In the genomic region with DNA sequence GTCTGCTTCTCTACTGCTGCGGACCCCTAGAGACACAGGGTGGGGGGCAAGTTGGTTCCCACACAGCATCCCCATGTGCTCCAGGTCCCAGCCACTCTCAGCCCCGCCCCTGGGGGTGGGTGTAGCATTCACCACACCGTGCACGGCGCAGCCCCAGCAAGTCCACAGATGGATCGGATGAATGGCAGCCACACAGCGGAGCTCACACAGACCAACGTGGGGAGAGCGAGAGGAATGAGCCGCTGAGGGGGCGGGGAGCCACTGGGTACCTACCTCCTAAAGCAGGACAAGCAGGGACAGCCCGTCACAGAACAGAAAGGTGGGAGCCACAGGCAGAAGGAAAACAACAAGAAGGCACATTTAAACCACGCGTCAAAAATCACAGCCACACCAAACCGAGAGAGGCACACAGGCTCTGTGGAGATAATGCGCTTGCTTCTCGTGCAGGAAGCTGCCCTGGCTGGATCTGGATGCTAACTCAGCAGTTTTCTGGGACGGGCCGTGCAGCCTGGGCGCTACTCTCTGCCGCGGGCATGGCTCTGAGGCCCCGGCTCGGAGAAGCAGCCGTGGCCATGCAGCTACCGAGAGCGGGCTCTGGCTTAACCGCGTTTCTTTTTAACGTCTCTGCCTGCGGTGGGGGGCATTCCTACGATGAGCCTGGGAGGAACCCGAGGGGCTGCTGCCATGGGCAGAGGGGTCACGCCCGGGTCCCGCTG, we compare ENCODE assay signal across 30 cellular contexts.
DNase-seq lines count a peak whose midpoint lies in the region; ATAC-seq, FAIRE-seq and TF ChIP-seq lines count a peak whose summit lies in the region.
"Had no signal": no experiment of that assay in that cellular context is flagged by ENCODE, and none has a peak within 500 bp of the region (broad histone marks: within the 10 kb centered on the region; RNA-seq: fewer than 3 reads in every experiment).

No MANE protein-coding gene starts in this region.

- no peaks in the 10 kb centered on the region for H3K79me2 ChIP-seq in astrocyte (ENCODE audit: insufficient read depth, low read length)

- H3K9ac ChIP-seq in astrocyte (ENCODE audit: low read length), result peak overlapping the region; percentile 27

- DNase-seq in left ventricle myocardium inferior (no peak), right atrium auricular region (ENCODE audit: low spot score) (no peak), astrocyte (ENCODE audit: low read depth) (no peak), left lung (no peak), urothelium cell line (ENCODE audit: low spot score) (no peak), mesenteric fat pad (ENCODE audit: low spot score) (no peak), DMS114 treated with DMSO at 0.1 percent for 48 hours (lab: John Stamatoyannopoulos, UW; ENCODE audit: unreplicated experiment) (no peak)
- DNase-seq: activated CD4-positive, CD25-positive, alpha-beta regulatory T cell; activated CD8-positive, alpha-beta T cell treated with anti-CD3 and anti-CD28 coated beads, Interleukin-2, amount 10 ng/mL, durations not matched to agents 7 days and 5 days; activated T-cell treated with anti-CD3 and anti-CD28 coated beads, Interleukin-2, amount 50 U/mL, for 24 hours; CD4-positive, CD25-positive, alpha-beta regulatory T cell; DMS153; GF-D8; glutamatergic neuron; kidney glomerular epithelial cell; MV-4-11; naive thymus-derived CD8-positive, alpha-beta T cell; NCI-H187; NCI-H748 treated with DMSO at 0.1 percent for 48 hours; stimulated activated CD4-positive, alpha-beta T cell treated with anti-CD3 and anti-CD28 coated beads, Interleukin-1b, Interleukin-23, amount 100 ng/mL, for 48 hours; T-helper 9 cell; uterus had no signal

- no peak overlapping the region for H3K27ac Mint-ChIP-seq in astrocyte (ENCODE audit: unreplicated experiment)
- H3K27ac Mint-ChIP-seq: activated CD8-positive, alpha-beta T cell treated with anti-CD3 and anti-CD28 coated beads, Interleukin-2, amount 10 ng/mL, durations not matched to agents 7 days and 5 days; activated naive CD8-positive, alpha-beta T cell; activated T-cell treated with anti-CD3 and anti-CD28 coated beads, Interleukin-2, amount 50 U/mL, for 24 hours; mesothelial cell of epicardium; stimulated activated effector memory CD8-positive, alpha-beta T cell treated with anti-CD3 and anti-CD28 coated beads, Interleukin-12 subunit alpha, Interleukin-12 subunit beta, amount 100 ng/mL, for 72 hours had no signal

- peaks cover 79% of the 10 kb centered on the region for H3K4me1 ChIP-seq in left ventricle myocardium inferior
- H3K4me1 ChIP-seq in right atrium auricular region, result peaks cover 0 to 58% of the 10 kb centered on the region in 2 donors
- H3K4me1 ChIP-seq in astrocyte (ENCODE audit: insufficient read depth, low read length), result peaks cover 12% of the 10 kb centered on the region
- H3K4me1 ChIP-seq in left lung, result no peaks in the 10 kb centered on the region
- H3K4me1 ChIP-seq: uterus had no signal

- intact Hi-C loops in left ventricle myocardium inferior (cut with micrococcal nuclease) (loop anchor here (5.0 kb wide), 1 partner anchor 102 kb away; a partner anchor contains a TSS), left lung (cut with DNase I) (loop anchor here in 1 of 2 donors (10.0 kb wide), 1 partner anchor 105 kb away; a partner anchor contains a TSS)

- H3K27me3 Mint-ChIP-seq in astrocyte (ENCODE audit: low read depth, unreplicated experiment), result no peaks in the 10 kb centered on the region
- H3K27me3 Mint-ChIP-seq: activated naive CD8-positive, alpha-beta T cell; activated T-cell treated with anti-CD3 and anti-CD28 coated beads, Interleukin-2, amount 50 U/mL, for 24 hours; naive thymus-derived CD8-positive, alpha-beta T cell had no signal

- FAIRE-seq in astrocyte (lab: Jason Lieb, UNC) (no peak), urothelium cell line (lab: Jason Lieb, UNC) (peak; percentile 98)
- FAIRE-seq: endometrium had no signal

- no peaks in the 10 kb centered on the region for H3K9me3 Mint-ChIP-seq in astrocyte (ENCODE audit: unreplicated experiment)
- H3K9me3 Mint-ChIP-seq: activated T-cell treated with anti-CD3 and anti-CD28 coated beads, Interleukin-2, amount 50 U/mL, for 24 hours; CD4-positive, CD25-positive, alpha-beta regulatory T cell; mesothelial cell of epicardium; naive thymus-derived CD8-positive, alpha-beta T cell; stimulated activated effector memory CD8-positive, alpha-beta T cell treated with anti-CD3 and anti-CD28 coated beads, Interleukin-12 subunit alpha, Interleukin-12 subunit beta, amount 100 ng/mL, for 72 hours had no signal

- TF ChIP-seq CTCF in left ventricle myocardium inferior (IDR thresholded peaks at IDR 0.05; ENCODE audit: borderline replicate concordance) (no peak), right atrium auricular region (IDR thresholded peaks at IDR 0.05) (no peak), astrocyte (IDR thresholded peaks at IDR 0.05; ENCODE audit: insufficient read depth, low read depth, low read length) (no peak), left lung (IDR thresholded peaks at IDR 0.05) (no peak)

- peak overlapping the region; percentile 3 for H3K4me3 ChIP-seq in left ventricle myocardium inferior
- H3K4me3 ChIP-seq in right atrium auricular region, result no peak overlapping the region
- no peak overlapping the region for H3K4me3 ChIP-seq in astrocyte (ENCODE audit: insufficient read depth, low read depth, low read length)
- H3K4me3 ChIP-seq in left lung, result no peak overlapping the region
- H3K4me3 ChIP-seq: ascending aorta, coronary artery, uterus had no signal

- peaks cover 5% of the 10 kb centered on the region for H4K20me1 ChIP-seq in astrocyte (ENCODE audit: insufficient read depth, low read length)

- H3K36me3 ChIP-seq in left ventricle myocardium inferior (peaks cover 61% of the 10 kb centered on the region), right atrium auricular region (peaks cover 21% of the 10 kb centered on the region), astrocyte (ENCODE audit: insufficient read depth, low read length) (peaks cover 2% of the 10 kb centered on the region), left lung (peaks cover 0 to 29% of the 10 kb centered on the region in 2 donors)
- H3K36me3 ChIP-seq: uterus had no signal

- H3K36me3 Mint-ChIP-seq in astrocyte (ENCODE audit: low read depth, unreplicated experiment), result peaks cover 19% of the 10 kb centered on the region
- H3K36me3 Mint-ChIP-seq: CD4-positive, CD25-positive, alpha-beta regulatory T cell had no signal

- ATAC-seq in left lung (peak; percentile 7), GM19467 (IDR thresholded peaks at IDR 0.05; ENCODE audit: unreplicated experiment) (no peak)
- ATAC-seq: activated CD8-positive, alpha-beta T cell treated with anti-CD3 and anti-CD28 coated beads, Interleukin-2, amount 10 ng/mL, durations not matched to agents 7 days and 5 days; SK-N-SH treated with all-trans-retinoic acid at 6 μM for 48 hours; stimulated activated effector memory CD8-positive, alpha-beta T cell treated with anti-CD3 and anti-CD28 coated beads, Interleukin-12 subunit alpha, Interleukin-12 subunit beta, amount 100 ng/mL, for 72 hours had no signal

- H3K9me3 ChIP-seq in left ventricle myocardium inferior (replicated peaks), result no peaks in the 10 kb centered on the region
- no peaks in the 10 kb centered on the region for H3K9me3 ChIP-seq in right atrium auricular region
- no peaks in the 10 kb centered on the region for H3K9me3 ChIP-seq in astrocyte (ENCODE audit: insufficient read depth, low read depth, low read length)
- H3K9me3 ChIP-seq in left lung, result no peaks in the 10 kb centered on the region
- H3K9me3 ChIP-seq: ascending aorta, uterus had no signal

- peaks cover 14% of the 10 kb centered on the region for H3K4me1 Mint-ChIP-seq in astrocyte (ENCODE audit: low read depth, unreplicated experiment)
- H3K4me1 Mint-ChIP-seq: CD4-positive, CD25-positive, alpha-beta regulatory T cell had no signal

- no peak overlapping the region for H3K4me3 Mint-ChIP-seq in astrocyte (ENCODE audit: unreplicated experiment)
- H3K4me3 Mint-ChIP-seq: activated CD8-positive, alpha-beta T cell treated with anti-CD3 and anti-CD28 coated beads, Interleukin-2, amount 10 ng/mL, durations not matched to agents 7 days and 5 days; activated naive CD8-positive, alpha-beta T cell; mesothelial cell of epicardium; stimulated activated effector memory CD8-positive, alpha-beta T cell treated with anti-CD3 and anti-CD28 coated beads, Interleukin-12 subunit alpha, Interleukin-12 subunit beta, amount 100 ng/mL, for 72 hours had no signal

- no peak overlapping the region for H2AFZ ChIP-seq in astrocyte (ENCODE audit: low read depth, low read length)

- H3K27me3 ChIP-seq in left ventricle myocardium inferior (ENCODE audit: low read depth), result no peaks in the 10 kb centered on the region
- H3K27me3 ChIP-seq in right atrium auricular region, result no peaks in the 10 kb centered on the region
- H3K27me3 ChIP-seq in astrocyte (ENCODE audit: insufficient read depth, low read length), result no peaks in the 10 kb centered on the region
- H3K27me3 ChIP-seq in left lung, result no peaks in the 10 kb centered on the region
- H3K27me3 ChIP-seq: ascending aorta, uterus had no signal

- H3K27ac ChIP-seq in left ventricle myocardium inferior (replicated peaks), result peak overlapping the region; percentile 74
- H3K27ac ChIP-seq in right atrium auricular region, result no peak overlapping the region
- H3K27ac ChIP-seq in astrocyte (ENCODE audit: low read depth, low read length), result no peak overlapping the region
- H3K27ac ChIP-seq in left lung, result no peak overlapping the region
- H3K27ac ChIP-seq: ascending aorta, coronary artery, uterus had no signal

- H3K4me2 ChIP-seq in astrocyte (ENCODE audit: low read length), result peak overlapping the region; percentile 5
